ENCODE assay signal across 13 cellular contexts in genomic region chr17:82301300-82301915, GRCh38. TPM values are rescaled to one million over a fixed set of nuclear protein-coding genes. Genes with fewer than 3 reads are reported as not detected.
DNase-seq lines count a peak whose midpoint lies in the region; ATAC-seq, FAIRE-seq and TF ChIP-seq lines count a peak whose summit lies in the region.
"Had no signal": no experiment of that assay in that cellular context is flagged by ENCODE, and none has a peak within 500 bp of the region (broad histone marks: within the 10 kb centered on the region; RNA-seq: fewer than 3 reads in every experiment).

No MANE protein-coding gene starts in this region.

- WGBS in HepG2 (ENCODE audit: low lambda C conversion rate): 73% methylated on average over 10 of the region's 12 CpGs
- 74% methylated on average over 12 of the region's 12 CpGs for WGBS in thymus

- H3K27ac Mint-ChIP-seq in activated naive CD4-positive, alpha-beta T cell treated with anti-CD3 and anti-CD28 coated beads, Interleukin-2, amount 10 ng/mL, durations not matched to agents 7 days and 5 days: peak overlapping the region; percentile 92
- H3K27ac Mint-ChIP-seq in activated CD4-positive, alpha-beta memory T cell treated with anti-CD3 and anti-CD28 coated beads for 36 hours: peak overlapping the region; percentile 100
- H3K27ac Mint-ChIP-seq: HFFc6 had no signal

- no peaks in the 10 kb centered on the region for H4K20me1 ChIP-seq in HepG2 (ENCODE audit: insufficient read depth, low read length)

- H3K4me1 ChIP-seq in HepG2 (ENCODE audit: insufficient read depth, low read length) (peaks cover 96% of the 10 kb centered on the region), thymus (ENCODE audit: control insufficient read depth, insufficient read depth, low read length) (peaks cover 81% of the 10 kb centered on the region)

- H3K27me3 Mint-ChIP-seq in activated naive CD4-positive, alpha-beta T cell treated with anti-CD3 and anti-CD28 coated beads, Interleukin-2, amount 10 ng/mL, durations not matched to agents 7 days and 5 days: peaks cover 3% of the 10 kb centered on the region
- no peaks in the 10 kb centered on the region for H3K27me3 Mint-ChIP-seq in activated CD4-positive, alpha-beta memory T cell treated with anti-CD3 and anti-CD28 coated beads for 36 hours

- H3K4me2 ChIP-seq in HepG2 (ENCODE audit: low read depth, low read length): peak overlapping the region; percentile 14; the same call in 1 of the 2 replicates

- no peaks in the 10 kb centered on the region for H3K36me3 ChIP-seq in HepG2 (replicated peaks in 1 of 2; ENCODE audit: control insufficient read depth in 1 of 2, insufficient read depth in 2 of 2, low read length in 2 of 2)
- H3K36me3 ChIP-seq in thymus (ENCODE audit: control insufficient read depth, insufficient read depth): no peaks in the 10 kb centered on the region
- H3K36me3 ChIP-seq: heart left ventricle had no signal

- H2AFZ ChIP-seq in HepG2 (ENCODE audit: low read length): no peak overlapping the region

- TF ChIP-seq RAD21 in HepG2 (CRISPR knock-in tag; IDR thresholded peaks at IDR 0.05): no peak

- H3K9ac ChIP-seq in HepG2 (ENCODE audit: insufficient read depth, low read depth, low read length): no peak overlapping the region

- H3K27me3 ChIP-seq in HepG2 (ENCODE audit: control insufficient read depth in 1 of 2, insufficient read depth in 2 of 2, low read length in 2 of 2) (no peaks in the 10 kb centered on the region), thymus (ENCODE audit: control insufficient read depth, insufficient read depth) (no peaks in the 10 kb centered on the region)

- no peak for TF ChIP-seq EP300 in HepG2 (IDR thresholded peaks at IDR 0.05; ENCODE audit: low read depth in 2 of 2, low read length in 2 of 2)
- TF ChIP-seq EP300 in HepG2 (CRISPR knock-in tag; IDR thresholded peaks at IDR 0.05; ENCODE audit: borderline replicate concordance): no peak

- H3K4me3 Mint-ChIP-seq in activated naive CD4-positive, alpha-beta T cell treated with anti-CD3 and anti-CD28 coated beads, Interleukin-2, amount 10 ng/mL, durations not matched to agents 7 days and 5 days: peak overlapping the region; percentile 46
- peak overlapping the region; percentile 93 for H3K4me3 Mint-ChIP-seq in activated CD4-positive, alpha-beta memory T cell treated with anti-CD3 and anti-CD28 coated beads for 36 hours
- H3K4me3 Mint-ChIP-seq: HFFc6 had no signal

- in situ Hi-C loops in HepG2 (cut with HindIII; ENCODE audit: extremely low pct_ligation_motif_present, low pct_unique_long_range_greater_than_20kb): no loop called here

- no peaks in the 10 kb centered on the region for H3K9me3 Mint-ChIP-seq in activated naive CD4-positive, alpha-beta T cell treated with anti-CD3 and anti-CD28 coated beads, Interleukin-2, amount 10 ng/mL, durations not matched to agents 7 days and 5 days
- H3K9me3 Mint-ChIP-seq in activated CD4-positive, alpha-beta memory T cell treated with anti-CD3 and anti-CD28 coated beads for 36 hours: no peaks in the 10 kb centered on the region
- H3K9me3 Mint-ChIP-seq: HFFc6 had no signal

- H3K79me2 ChIP-seq in HepG2 (ENCODE audit: insufficient read depth, low read length): no peaks in the 10 kb centered on the region

- no TSS peak for BruUV-seq in HepG2 (replicated peaks; lab: Mats Ljungman, UMichigan)

- FAIRE-seq in HepG2 (lab: Jason Lieb, UNC): no peak
- FAIRE-seq: urothelium cell line had no signal

- DNase-seq in activated naive CD4-positive, alpha-beta T cell treated with anti-CD3 and anti-CD28 coated beads, Interleukin-2, amount 10 ng/mL, durations not matched to agents 7 days and 5 days: no peak
- no peak for DNase-seq in activated naive CD4-positive, alpha-beta T cell (lab: John Stamatoyannopoulos, UW)
- DNase-seq in activated CD4-positive, alpha-beta memory T cell treated with anti-CD3 and anti-CD28 coated beads for 36 hours: no peak
- DNase-seq in HepG2 (ENCODE audit: low spot score): no peak
- no peak for DNase-seq in SHP77 treated with DMSO at 0.1 percent for 48 hours (lab: John Stamatoyannopoulos, UW)
- DNase-seq: NCI-H524 treated with DMSO at 0.1 percent for 48 hours had no signal

- POLR2A ChIA-PET in activated CD4-positive, alpha-beta memory T cell treated with anti-CD3 and anti-CD28 coated beads for 36 hours (lab: Charles Lee): interaction anchor here (0.6 to 12.2 kb wide), 8 partner anchors 9 to 148 kb away, joined by 3 to 103 read pairs (median 4); partner anchors contain the start of genes CD7 and SECTM1
- POLR2A ChIA-PET in HepG2 (lab: Yijun Ruan, JAX): interaction anchor here (1.2 to 12.8 kb wide), 11 partner anchors 8 to 71 kb away, joined by 3 to 270 read pairs (median 15); partner anchors contain the start of genes CD7, CSNK1D and SECTM1

- H3K36me3 Mint-ChIP-seq in activated naive CD4-positive, alpha-beta T cell treated with anti-CD3 and anti-CD28 coated beads, Interleukin-2, amount 10 ng/mL, durations not matched to agents 7 days and 5 days: no peaks in the 10 kb centered on the region
- peaks cover 11% of the 10 kb centered on the region for H3K36me3 Mint-ChIP-seq in activated CD4-positive, alpha-beta memory T cell treated with anti-CD3 and anti-CD28 coated beads for 36 hours

- H3K27ac ChIP-seq in HepG2 (ENCODE audit: extremely low read length, insufficient read depth, low read length): no peak overlapping the region
- H3K27ac ChIP-seq in thymus (ENCODE audit: low read depth): peak overlapping the region; percentile 89

- H3K4me1 Mint-ChIP-seq in activated naive CD4-positive, alpha-beta T cell treated with anti-CD3 and anti-CD28 coated beads, Interleukin-2, amount 10 ng/mL, durations not matched to agents 7 days and 5 days: peaks cover 94% of the 10 kb centered on the region
- H3K4me1 Mint-ChIP-seq in activated CD4-positive, alpha-beta memory T cell treated with anti-CD3 and anti-CD28 coated beads for 36 hours (ENCODE audit: low read depth): peaks cover 82% of the 10 kb centered on the region

- peak overlapping the region in 1 of 3 experiments; percentile 3; a peak in 1 of 6 replicates for H3K4me3 ChIP-seq in HepG2 (replicated peaks in 1 of 3; ENCODE audit: insufficient read depth in 1 of 3, low read depth in 2 of 3, low read length in 3 of 3)
- no peak overlapping the region for H3K4me3 ChIP-seq in thymus (ENCODE audit: low read length)

- ATAC-seq in HepG2: no peak
- ATAC-seq in GM21723 (IDR thresholded peaks at IDR 0.05; ENCODE audit: unreplicated experiment): no peak
- ATAC-seq in GM18868 (IDR thresholded peaks at IDR 0.05; ENCODE audit: unreplicated experiment): no peak

- TF ChIP-seq CTCF in HepG2 (CRISPR knock-in tag; IDR thresholded peaks at IDR 0.05): no peak

- H3K9me3 ChIP-seq in HepG2 (ENCODE audit: low read length) (no peaks in the 10 kb centered on the region), thymus (ENCODE audit: control insufficient read depth) (no peaks in the 10 kb centered on the region)
- H3K9me3 ChIP-seq: heart left ventricle had no signal

- TF ChIP-seq POLR2A in HepG2 (IDR thresholded peaks at IDR 0.05; ENCODE audit: insufficient read depth in 1 of 2, low read depth in 2 of 2, low read length in 2 of 2): no peak

- intact Hi-C loops in activated CD4-positive, alpha-beta memory T cell treated with anti-CD3 and anti-CD28 coated beads for 36 hours (cut with micrococcal nuclease): no loop called here
- intact Hi-C loops in HepG2 (cut with micrococcal nuclease; ENCODE audit: unreplicated experiment): loop anchor here (2.0 to 5.0 kb wide), 3 partner anchors 19 to 49 kb away; no protein-coding TSS in a partner anchor

- CTCF ChIA-PET in activated naive CD4-positive, alpha-beta T cell treated with anti-CD3 and anti-CD28 coated beads, Interleukin-2, amount 10 ng/mL, durations not matched to agents 7 days and 5 days (lab: Charles Lee): interaction anchor here (0.8 to 8.0 kb wide), 13 partner anchors 9 to 66 kb away, joined by 3 to 58 read pairs (median 6); partner anchors contain the start of genes CD7, CSNK1D and SECTM1
- CTCF ChIA-PET in activated CD4-positive, alpha-beta memory T cell treated with anti-CD3 and anti-CD28 coated beads for 36 hours (lab: Charles Lee): interaction anchor here (0.6 to 8.5 kb wide), 17 partner anchors 10 to 247 kb away, joined by 3 to 113 read pairs (median 4); partner anchors contain the start of genes CD7 and SECTM1
- CTCF ChIA-PET in HepG2 (lab: Yijun Ruan, JAX; ENCODE audit: low intra/inter-chr PET ratio, low total read pairs): interaction anchor here (1.0 to 2.7 kb wide), 2 partner anchors 14 to 20 kb away, joined by 3 to 26 read pairs; no protein-coding TSS in a partner anchor

RNA-seq across cellular contexts. Expression of gene CD7, which starts 16.0 kb away (rescaled TPM):
- 100 to 1,000 TPM; 570 to 574 TPM for total RNA-seq in activated CD4-positive, alpha-beta memory T cell treated with anti-CD3 and anti-CD28 coated beads for 36 hours
- 29.7 and 67.6 TPM in 2 replicates for total RNA-seq in HepG2 (2016; rRNA removed; fragmentation: Illumina TruSeq; extraction: Trizol)
- total RNA-seq in HepG2 (2016; cell fraction: cytosol; rRNA removed; fragmentation: Illumina TruSeq; extraction: Trizol; ENCODE audit: low read depth): 23.3 and 25.5 TPM in 2 replicates
- total RNA-seq in HepG2 (2016; cell fraction: insoluble cytoplasmic fraction; rRNA removed; fragmentation: Illumina TruSeq; extraction: Trizol): 24.7 and 74.3 TPM in 2 replicates
- total RNA-seq in HepG2 (2016; cell fraction: membrane; rRNA removed; fragmentation: Illumina TruSeq; extraction: Trizol): 36.8 and 47.2 TPM in 2 replicates
- 53.2 and 64.7 TPM in 2 replicates for total RNA-seq in HepG2 (2016; cell fraction: nucleus; rRNA removed; fragmentation: Illumina TruSeq; extraction: Trizol)
- 72.7 and 76.4 TPM in 2 replicates for polyA plus RNA-seq in HepG2 (2011; rRNA removed)
- polyA plus RNA-seq in HepG2 (2011; cell fraction: cytosol; rRNA removed): 34.4 and 89.4 TPM in 2 replicates
- polyA plus RNA-seq in HepG2 (2011; cell fraction: nucleus; rRNA removed): 127 and 155 TPM in 2 replicates
- polyA plus RNA-seq in HepG2 (2012): 46.2 and 62.8 TPM in 2 replicates
- 56.5 and 63.8 TPM in 2 replicates for polyA plus RNA-seq in HepG2 (2016; cell fraction: cytosol; fragmentation: Illumina TruSeq; extraction: Trizol; ENCODE audit: low read depth)
- polyA plus RNA-seq in HepG2 (2016; cell fraction: insoluble cytoplasmic fraction; fragmentation: Illumina TruSeq; extraction: Trizol; ENCODE audit: low read depth): 56.7 and 68.4 TPM in 2 replicates
- 78.3 and 78.6 TPM in 2 replicates for polyA plus RNA-seq in HepG2 (2016; cell fraction: membrane; fragmentation: Illumina TruSeq; extraction: Trizol; ENCODE audit: low read depth)
- polyA plus RNA-seq in HepG2 (2016; cell fraction: nucleus; fragmentation: Illumina TruSeq; extraction: Trizol; ENCODE audit: insufficient read depth, low read depth): 226 and 244 TPM in 2 replicates
- 43.3 TPM in 1 of 2 replicates, not detected in the other for polyA minus RNA-seq in HepG2 (2011; rRNA and poly(A)+ RNA removed; ENCODE audit: low replicate concordance)
- 31.0 and 32.1 TPM in 2 replicates for polyA minus RNA-seq in HepG2 (2011; cell fraction: cytosol; rRNA and poly(A)+ RNA removed)
- polyA minus RNA-seq in HepG2 (2011; cell fraction: nucleus; rRNA and poly(A)+ RNA removed): 7.9 and 8.8 TPM in 2 replicates
- polyA plus RNA-seq in thymus: 153 TPM
- total RNA-seq: Daoy had no signal

RNA-seq across cellular contexts. Expression of gene CSNK1D, which starts 27.9 kb away (rescaled TPM):
- 100 to 1,000 TPM; 110 to 111 TPM for total RNA-seq in activated CD4-positive, alpha-beta memory T cell treated with anti-CD3 and anti-CD28 coated beads for 36 hours
- 28.4 and 31.5 TPM in 2 replicates for total RNA-seq in HepG2 (2016; rRNA removed; fragmentation: Illumina TruSeq; extraction: Trizol)
- 19.2 and 20.4 TPM in 2 replicates for total RNA-seq in HepG2 (2016; cell fraction: cytosol; rRNA removed; fragmentation: Illumina TruSeq; extraction: Trizol; ENCODE audit: low read depth)
- 23.0 and 34.1 TPM in 2 replicates for total RNA-seq in HepG2 (2016; cell fraction: insoluble cytoplasmic fraction; rRNA removed; fragmentation: Illumina TruSeq; extraction: Trizol)
- 24.3 and 26.6 TPM in 2 replicates for total RNA-seq in HepG2 (2016; cell fraction: membrane; rRNA removed; fragmentation: Illumina TruSeq; extraction: Trizol)
- total RNA-seq in HepG2 (2016; cell fraction: nucleus; rRNA removed; fragmentation: Illumina TruSeq; extraction: Trizol): 42.8 and 45.6 TPM in 2 replicates
- polyA plus RNA-seq in HepG2 (2011; rRNA removed) (128 and 148 TPM in 2 replicates), thymus (113 TPM)
- 81.5 and 90.2 TPM in 2 replicates for polyA plus RNA-seq in HepG2 (2011; cell fraction: cytosol; rRNA removed)
- 1,010 and 1,066 TPM in 2 replicates for polyA plus RNA-seq in HepG2 (2011; cell fraction: nucleus; rRNA removed)
- 164 and 234 TPM in 2 replicates for polyA plus RNA-seq in HepG2 (2012)
- 19.6 and 21.8 TPM in 2 replicates for polyA plus RNA-seq in HepG2 (2016; cell fraction: cytosol; fragmentation: Illumina TruSeq; extraction: Trizol; ENCODE audit: low read depth)
- polyA plus RNA-seq in HepG2 (2016; cell fraction: insoluble cytoplasmic fraction; fragmentation: Illumina TruSeq; extraction: Trizol; ENCODE audit: low read depth): 71.8 and 89.7 TPM in 2 replicates
- polyA plus RNA-seq in HepG2 (2016; cell fraction: membrane; fragmentation: Illumina TruSeq; extraction: Trizol; ENCODE audit: low read depth): 40.8 and 42.7 TPM in 2 replicates
- polyA plus RNA-seq in HepG2 (2016; cell fraction: nucleus; fragmentation: Illumina TruSeq; extraction: Trizol; ENCODE audit: insufficient read depth, low read depth): 316 and 342 TPM in 2 replicates
- polyA minus RNA-seq in HepG2 (2011; rRNA and poly(A)+ RNA removed; ENCODE audit: low replicate concordance): 78.0 and 103 TPM in 2 replicates
- polyA minus RNA-seq in HepG2 (2011; cell fraction: cytosol; rRNA and poly(A)+ RNA removed): 51.7 and 60.9 TPM in 2 replicates
- 117 and 118 TPM in 2 replicates for polyA minus RNA-seq in HepG2 (2011; cell fraction: nucleus; rRNA and poly(A)+ RNA removed)

RNA-seq across cellular contexts. Expression of gene SECTM1, which starts 32.2 kb away (rescaled TPM):
- total RNA-seq in activated CD4-positive, alpha-beta memory T cell treated with anti-CD3 and anti-CD28 coated beads for 36 hours: 10 to 100 TPM; 12.2 to 12.7 TPM
- total RNA-seq in HepG2 (2016; rRNA removed; fragmentation: Illumina TruSeq; extraction: Trizol): 2.4 and 5.3 TPM in 2 replicates
- 3.3 TPM in 2 replicates for total RNA-seq in HepG2 (2016; cell fraction: cytosol; rRNA removed; fragmentation: Illumina TruSeq; extraction: Trizol; ENCODE audit: low read depth)
- total RNA-seq in HepG2 (2016; cell fraction: insoluble cytoplasmic fraction; rRNA removed; fragmentation: Illumina TruSeq; extraction: Trizol): 3.0 and 5.5 TPM in 2 replicates
- 3.8 and 5.6 TPM in 2 replicates for total RNA-seq in HepG2 (2016; cell fraction: membrane; rRNA removed; fragmentation: Illumina TruSeq; extraction: Trizol)
- total RNA-seq in HepG2 (2016; cell fraction: nucleus; rRNA removed; fragmentation: Illumina TruSeq; extraction: Trizol): 6.9 and 7.3 TPM in 2 replicates
- polyA plus RNA-seq in HepG2 (2011; rRNA removed): 3.5 and 4.2 TPM in 2 replicates
- 2.7 and 4.2 TPM in 2 replicates for polyA plus RNA-seq in HepG2 (2011; cell fraction: cytosol; rRNA removed)
- polyA plus RNA-seq in HepG2 (2011; cell fraction: nucleus; rRNA removed): 6.7 and 7.1 TPM in 2 replicates
- polyA plus RNA-seq in HepG2 (2012): 5.0 and 7.2 TPM in 2 replicates
- polyA plus RNA-seq in HepG2 (2016; cell fraction: cytosol; fragmentation: Illumina TruSeq; extraction: Trizol; ENCODE audit: low read depth): 2.6 and 3.4 TPM in 2 replicates
- 4.0 and 4.2 TPM in 2 replicates for polyA plus RNA-seq in HepG2 (2016; cell fraction: insoluble cytoplasmic fraction; fragmentation: Illumina TruSeq; extraction: Trizol; ENCODE audit: low read depth)
- 4.3 and 4.7 TPM in 2 replicates for polyA plus RNA-seq in HepG2 (2016; cell fraction: membrane; fragmentation: Illumina TruSeq; extraction: Trizol; ENCODE audit: low read depth)
- 5.1 and 5.5 TPM in 2 replicates for polyA plus RNA-seq in HepG2 (2016; cell fraction: nucleus; fragmentation: Illumina TruSeq; extraction: Trizol; ENCODE audit: insufficient read depth, low read depth)
- polyA minus RNA-seq in HepG2 (2011; rRNA and poly(A)+ RNA removed; ENCODE audit: low replicate concordance): 8.8 and 15.0 TPM in 2 replicates
- 1.9 and 2.6 TPM in 2 replicates for polyA minus RNA-seq in HepG2 (2011; cell fraction: cytosol; rRNA and poly(A)+ RNA removed)
- polyA minus RNA-seq in HepG2 (2011; cell fraction: nucleus; rRNA and poly(A)+ RNA removed): 5.0 and 7.3 TPM in 2 replicates
- polyA plus RNA-seq in thymus: 11.7 TPM

RNA-seq across cellular contexts. Expression of gene TEX19, which starts 57.6 kb away (rescaled TPM):
- not detected for total RNA-seq in activated CD4-positive, alpha-beta memory T cell treated with anti-CD3 and anti-CD28 coated beads for 36 hours
- 1.3 and 1.8 TPM in 2 replicates for total RNA-seq in HepG2 (2016; rRNA removed; fragmentation: Illumina TruSeq; extraction: Trizol)
- 0.61 and 0.62 TPM in 2 replicates for total RNA-seq in HepG2 (2016; cell fraction: cytosol; rRNA removed; fragmentation: Illumina TruSeq; extraction: Trizol; ENCODE audit: low read depth)
- 1.6 TPM in 2 replicates for total RNA-seq in HepG2 (2016; cell fraction: insoluble cytoplasmic fraction; rRNA removed; fragmentation: Illumina TruSeq; extraction: Trizol)
- total RNA-seq in HepG2 (2016; cell fraction: membrane; rRNA removed; fragmentation: Illumina TruSeq; extraction: Trizol): 1.4 and 1.7 TPM in 2 replicates
- total RNA-seq in HepG2 (2016; cell fraction: nucleus; rRNA removed; fragmentation: Illumina TruSeq; extraction: Trizol): 0.31 and 0.50 TPM in 2 replicates
- 4.9 and 6.0 TPM in 2 replicates for polyA plus RNA-seq in HepG2 (2011; rRNA removed)
- polyA plus RNA-seq in HepG2 (2011; cell fraction: cytosol; rRNA removed): 4.4 and 5.4 TPM in 2 replicates
- polyA plus RNA-seq in HepG2 (2011; cell fraction: nucleus; rRNA removed): 1.8 TPM in 2 replicates
- 3.9 TPM in 2 replicates for polyA plus RNA-seq in HepG2 (2012)
- 0.29 and 0.36 TPM in 2 replicates for polyA plus RNA-seq in HepG2 (2016; cell fraction: cytosol; fragmentation: Illumina TruSeq; extraction: Trizol; ENCODE audit: low read depth)
- polyA plus RNA-seq in HepG2 (2016; cell fraction: insoluble cytoplasmic fraction; fragmentation: Illumina TruSeq; extraction: Trizol; ENCODE audit: low read depth): 1.2 and 1.6 TPM in 2 replicates
- polyA plus RNA-seq in HepG2 (2016; cell fraction: membrane; fragmentation: Illumina TruSeq; extraction: Trizol; ENCODE audit: low read depth): 0.61 and 0.72 TPM in 2 replicates
- 0.55 and 1.4 TPM in 2 replicates for polyA plus RNA-seq in HepG2 (2016; cell fraction: nucleus; fragmentation: Illumina TruSeq; extraction: Trizol; ENCODE audit: insufficient read depth, low read depth)
- polyA minus RNA-seq in HepG2 (2011; rRNA and poly(A)+ RNA removed; ENCODE audit: low replicate concordance): 1.6 and 8.6 TPM in 2 replicates
- 1.8 and 2.5 TPM in 2 replicates for polyA minus RNA-seq in HepG2 (2011; cell fraction: cytosol; rRNA and poly(A)+ RNA removed)
- polyA minus RNA-seq in HepG2 (2011; cell fraction: nucleus; rRNA and poly(A)+ RNA removed): 0.26 and 0.50 TPM in 2 replicates
- polyA plus RNA-seq in thymus: 0.02 TPM
- total RNA-seq: Daoy, heart left ventricle had no signal
- polyA plus RNA-seq: heart left ventricle had no signal
